In genomic region chr1:185156854-185157598, GRCh38 we compare ENCODE assay signal across 8 cellular contexts.
DNase-seq lines count a peak whose midpoint lies in the region; ATAC-seq, FAIRE-seq and TF ChIP-seq lines count a peak whose summit lies in the region.

Gene SWT1, plus strand, starts transcription at chr1:185157167. Its CDS starts 3,675 bp downstream, at chr1:185160842.
Gene TRMT1L, minus strand, starts transcription at chr1:185156953. Its CDS starts 241 bp downstream, at chr1:185156712.

- peaks cover 6% of the 10 kb centered on the region for H4K20me1 ChIP-seq in Loucy (ENCODE audit: insufficient read depth, low read length, poor library complexity, severe bottlenecking)

- H3F3A ChIP-seq in Loucy (ENCODE audit: low read depth): no peaks in the 10 kb centered on the region

- peak within 1 kb of the TSS; percentile 90 for H2AFZ ChIP-seq in Loucy (ENCODE audit: low read length)

- peak; percentile 96 for ATAC-seq in stimulated activated naive CD8-positive, alpha-beta T cell treated with anti-CD3 and anti-CD28 coated beads, Interleukin-15, amount 100 ng/mL, for 72 hours

- no peaks in the 10 kb centered on the region for H3K36me3 ChIP-seq in Loucy (ENCODE audit: insufficient read depth, low read length)

- no peaks in the 10 kb centered on the region for H3K9me3 Mint-ChIP-seq in nephron progenitor cell
- H3K9me3 Mint-ChIP-seq in stimulated activated naive CD8-positive, alpha-beta T cell treated with anti-CD3 and anti-CD28 coated beads, Interleukin-15, amount 100 ng/mL, for 72 hours: no peaks in the 10 kb centered on the region

- TF ChIP-seq POLR2A in H54 (IDR thresholded peaks at IDR 0.05; ENCODE audit: low read depth, low read length) (peak; percentile 80; the same call in 1 of the 2 replicates), Raji (IDR thresholded peaks at IDR 0.05; ENCODE audit: insufficient read depth, low read depth, low read length) (peak; percentile 92)

- H3K4me1 Mint-ChIP-seq in nephron progenitor cell: peaks cover 45% of the 10 kb centered on the region
- H3K4me1 Mint-ChIP-seq in stimulated activated naive CD8-positive, alpha-beta T cell treated with anti-CD3 and anti-CD28 coated beads, Interleukin-15, amount 100 ng/mL, for 72 hours: peaks cover 32% of the 10 kb centered on the region

- H3K36me3 Mint-ChIP-seq in nephron progenitor cell (ENCODE audit: low read depth): no peaks in the 10 kb centered on the region

- H3K4me3 ChIP-seq in Loucy (ENCODE audit: low read length, poor library complexity, severe bottlenecking): peak within 1 kb of the TSS; percentile 97

- H3K27me3 ChIP-seq in Loucy (ENCODE audit: insufficient read depth, low read length, poor library complexity, severe bottlenecking): no peaks in the 10 kb centered on the region

- no peaks in the 10 kb centered on the region for H3K9me3 ChIP-seq in Loucy (ENCODE audit: insufficient read depth, low read depth, low read length)

- H3K79me2 ChIP-seq in Loucy (ENCODE audit: insufficient read depth, low read length): peaks cover 19% of the 10 kb centered on the region

- H3K4me3 Mint-ChIP-seq in nephron progenitor cell: peak within 1 kb of the TSS; percentile 96
- peak within 1 kb of the TSS; percentile 88 to 98 for H3K4me3 Mint-ChIP-seq in stimulated activated naive CD8-positive, alpha-beta T cell treated with anti-CD3 and anti-CD28 coated beads, Interleukin-15, amount 100 ng/mL, for 72 hours

- peak; percentile 99 for FAIRE-seq in H54 (lab: Jason Lieb, UNC)

- H3K9me2 ChIP-seq in Loucy (replicated peaks; ENCODE audit: low read depth, low read length): no peaks in the 10 kb centered on the region

- peak within 1 kb of the TSS; percentile 92 for H3K9ac ChIP-seq in Loucy (ENCODE audit: low read depth, low read length, poor library complexity, severe bottlenecking)

- peak within 1 kb of the TSS; percentile 99 for H3K27ac Mint-ChIP-seq in nephron progenitor cell
- H3K27ac Mint-ChIP-seq in stimulated activated naive CD8-positive, alpha-beta T cell treated with anti-CD3 and anti-CD28 coated beads, Interleukin-15, amount 100 ng/mL, for 72 hours: peak within 1 kb of the TSS; percentile 96 to 99

- TF ChIP-seq CTCF in Loucy (conservative IDR thresholded peaks at IDR 0.05; ENCODE audit: low read length) (no peak), nephron progenitor cell (IDR thresholded peaks at IDR 0.05) (no peak)

- DNase-seq in EL (peak; percentile 100), H54 (ENCODE audit: insufficient read length, low spot score) (peak; percentile 78), activated gamma-delta T cell (lab: John Stamatoyannopoulos, UW) (peak; percentile 86), fibroblast of the conjunctiva (ENCODE audit: low read depth) (peak; percentile 98), nephron progenitor cell (peak; percentile 98)
- peak; percentile 94 to 98 for DNase-seq in stimulated activated naive CD8-positive, alpha-beta T cell treated with anti-CD3 and anti-CD28 coated beads, Interleukin-15, amount 100 ng/mL, for 72 hours

- H3K4me1 ChIP-seq in Loucy (ENCODE audit: insufficient read depth, low read length, poor library complexity, severe bottlenecking): peaks cover 37% of the 10 kb centered on the region

- peaks cover 8% of the 10 kb centered on the region for H3K27me3 Mint-ChIP-seq in nephron progenitor cell (ENCODE audit: low read depth, poor library complexity)
- H3K27me3 Mint-ChIP-seq in stimulated activated naive CD8-positive, alpha-beta T cell treated with anti-CD3 and anti-CD28 coated beads, Interleukin-15, amount 100 ng/mL, for 72 hours: no peaks in the 10 kb centered on the region

- H3K4me2 ChIP-seq in Loucy (ENCODE audit: low read depth, low read length, poor library complexity, severe bottlenecking): peak within 1 kb of the TSS; percentile 100

Comparison
In these comparisons a context has a peak if more than half of its experiments do, and no peak if none do; other contexts are left out.
1. Peak in every context shown above with its lines: DNase-seq, ATAC-seq and H3K4me3 ChIP-seq.